ENCODE assay signal across 2 cellular contexts in the genomic region with DNA sequence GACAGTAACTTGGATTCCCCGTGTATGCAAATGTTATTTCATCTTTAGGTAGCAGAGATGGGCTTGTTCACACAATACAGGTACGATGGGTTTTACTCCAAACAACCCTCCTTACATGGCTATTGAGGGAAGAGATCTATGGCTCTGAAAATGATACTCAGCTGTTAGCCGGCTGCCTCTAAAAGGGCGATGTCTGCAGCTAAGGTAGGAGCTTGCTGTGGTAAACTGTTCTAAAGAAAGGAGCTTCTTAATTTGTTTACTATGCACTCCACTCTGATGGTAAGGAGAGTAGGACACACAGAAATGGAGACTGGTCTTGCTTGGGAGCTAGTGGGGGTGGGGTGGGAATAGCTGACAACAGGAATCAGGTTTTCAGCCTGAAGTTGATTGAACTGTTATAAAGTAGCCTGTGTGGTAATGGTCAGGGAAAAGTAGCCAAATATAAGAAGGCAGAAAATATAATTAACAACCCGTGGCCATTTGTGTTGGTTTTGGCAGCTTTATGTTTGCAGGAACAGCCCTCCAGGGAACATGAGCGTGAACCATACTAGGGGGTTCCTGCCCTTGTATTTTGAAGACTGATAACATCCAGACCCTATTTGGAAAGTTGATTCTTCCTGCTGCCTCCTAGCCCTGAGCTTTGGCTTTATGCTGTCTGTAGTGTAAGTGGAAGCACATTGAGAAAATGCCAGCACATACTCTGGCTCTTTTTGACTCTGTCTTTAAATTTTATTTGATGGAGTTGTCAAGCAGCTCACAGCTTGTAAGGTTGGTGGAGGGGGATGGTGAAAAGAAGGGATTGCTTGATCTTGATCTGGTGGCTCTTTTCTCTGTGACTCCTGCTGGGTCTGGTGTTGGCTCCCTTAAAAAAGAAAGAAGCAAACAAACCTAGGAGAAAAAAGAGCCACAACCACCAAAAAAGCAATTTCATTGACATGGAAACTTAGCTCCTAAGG.
TF ChIP-seq lines count a peak whose summit lies in the region.

No MANE protein-coding gene starts in this region.

TF ChIP-seq in endothelial cell of umbilical vein, 7 proteins besides CTCF, POLR2A, EP300 and RAD21:
- TF ChIP-seq EZH2 (IDR thresholded peaks at IDR 0.05; ENCODE audit: borderline replicate concordance, low read depth, low read length, severe bottlenecking) (no peak), FOS (IDR thresholded peaks at IDR 0.05; ENCODE audit: borderline replicate concordance, insufficient read depth, low read length) (no peak), JUN (IDR thresholded peaks at IDR 0.05; ENCODE audit: borderline replicate concordance, insufficient read depth, insufficient read length, low read depth) (no peak), GATA2 (IDR thresholded peaks at IDR 0.05; ENCODE audit: insufficient read depth, insufficient read length, low read depth, low read length) (no peak), POLR2AphosphoS5 (IDR thresholded peaks at IDR 0.05; ENCODE audit: insufficient read depth, low read depth, low read length) (no peak), MYC (IDR thresholded peaks at IDR 0.05; ENCODE audit: low read depth, low read length) (no peak), MAX (IDR thresholded peaks at IDR 0.05; ENCODE audit: insufficient read depth, insufficient read length) (no peak)

TF ChIP-seq in HepG2, 621 proteins besides CTCF, POLR2A, EP300 and RAD21:
- no peak for TF ChIP-seq SALL2 (CRISPR knock-in tag; IDR thresholded peaks at IDR 0.05)
- TF ChIP-seq ZZZ3 (CRISPR knock-in tag; IDR thresholded peaks at IDR 0.05; ENCODE audit: borderline replicate concordance), result no peak
- TF ChIP-seq ZNF652 (CRISPR knock-in tag; IDR thresholded peaks at IDR 0.05; ENCODE audit: borderline replicate concordance, low read depth), result no peak
- no peak for TF ChIP-seq NONO (IDR thresholded peaks at IDR 0.05)
- no peak for TF ChIP-seq NONO (CRISPR knock-in tag; conservative IDR thresholded peaks at IDR 0.05)
- no peak for TF ChIP-seq ZNF264 (CRISPR knock-in tag; IDR thresholded peaks at IDR 0.05)
- no peak for TF ChIP-seq NCOR1 (IDR thresholded peaks at IDR 0.05; ENCODE audit: borderline replicate concordance, low read length)
- no peak for TF ChIP-seq TMF1 (CRISPR knock-in tag; IDR thresholded peaks at IDR 0.05; ENCODE audit: low read depth)
- TF ChIP-seq RELA (CRISPR knock-in tag; IDR thresholded peaks at IDR 0.05), result no peak
- TF ChIP-seq ZNF777 (CRISPR knock-in tag; IDR thresholded peaks at IDR 0.05), result no peak
- no peak for TF ChIP-seq GABPA (IDR thresholded peaks at IDR 0.05; ENCODE audit: low read depth, low read length)
- TF ChIP-seq GABPA (CRISPR knock-in tag; IDR thresholded peaks at IDR 0.05; ENCODE audit: low read depth), result no peak
- TF ChIP-seq KIAA2018 (CRISPR knock-in tag; IDR thresholded peaks at IDR 0.05; ENCODE audit: borderline replicate concordance), result no peak
- no peak for TF ChIP-seq SSRP1 (CRISPR knock-in tag; IDR thresholded peaks at IDR 0.05)
- TF ChIP-seq ZNF800 (CRISPR knock-in tag; IDR thresholded peaks at IDR 0.05), result no peak
- no peak for TF ChIP-seq SMAD9 (CRISPR knock-in tag; IDR thresholded peaks at IDR 0.05)
- TF ChIP-seq ZNF296 (CRISPR knock-in tag; conservative IDR thresholded peaks at IDR 0.05), result no peak
- TF ChIP-seq, protein P1, sequence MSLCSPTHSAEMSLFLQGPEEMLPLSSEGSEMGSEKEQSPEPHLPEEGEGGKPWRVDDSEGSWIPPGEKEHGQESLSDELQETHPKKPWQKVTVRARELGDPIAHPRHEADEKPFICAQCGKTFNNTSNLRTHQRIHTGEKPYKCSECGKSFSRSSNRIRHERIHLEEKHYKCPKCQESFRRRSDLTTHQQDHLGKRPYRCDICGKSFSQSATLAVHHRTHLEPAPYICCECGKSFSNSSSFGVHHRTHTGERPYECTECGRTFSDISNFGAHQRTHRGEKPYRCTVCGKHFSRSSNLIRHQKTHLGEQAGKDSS (CRISPR knock-in tag; IDR thresholded peaks at IDR 0.05; ENCODE audit: borderline replicate concordance, low read depth), result no peak
- no peak for TF ChIP-seq SP2 (CRISPR knock-in tag; IDR thresholded peaks at IDR 0.05)
- TF ChIP-seq GMEB1 (CRISPR knock-in tag; IDR thresholded peaks at IDR 0.05; ENCODE audit: borderline replicate concordance), result no peak
- TF ChIP-seq CSRNP2 (CRISPR knock-in tag; conservative IDR thresholded peaks at IDR 0.05; ENCODE audit: low read depth), result no peak
- TF ChIP-seq, protein P2, sequence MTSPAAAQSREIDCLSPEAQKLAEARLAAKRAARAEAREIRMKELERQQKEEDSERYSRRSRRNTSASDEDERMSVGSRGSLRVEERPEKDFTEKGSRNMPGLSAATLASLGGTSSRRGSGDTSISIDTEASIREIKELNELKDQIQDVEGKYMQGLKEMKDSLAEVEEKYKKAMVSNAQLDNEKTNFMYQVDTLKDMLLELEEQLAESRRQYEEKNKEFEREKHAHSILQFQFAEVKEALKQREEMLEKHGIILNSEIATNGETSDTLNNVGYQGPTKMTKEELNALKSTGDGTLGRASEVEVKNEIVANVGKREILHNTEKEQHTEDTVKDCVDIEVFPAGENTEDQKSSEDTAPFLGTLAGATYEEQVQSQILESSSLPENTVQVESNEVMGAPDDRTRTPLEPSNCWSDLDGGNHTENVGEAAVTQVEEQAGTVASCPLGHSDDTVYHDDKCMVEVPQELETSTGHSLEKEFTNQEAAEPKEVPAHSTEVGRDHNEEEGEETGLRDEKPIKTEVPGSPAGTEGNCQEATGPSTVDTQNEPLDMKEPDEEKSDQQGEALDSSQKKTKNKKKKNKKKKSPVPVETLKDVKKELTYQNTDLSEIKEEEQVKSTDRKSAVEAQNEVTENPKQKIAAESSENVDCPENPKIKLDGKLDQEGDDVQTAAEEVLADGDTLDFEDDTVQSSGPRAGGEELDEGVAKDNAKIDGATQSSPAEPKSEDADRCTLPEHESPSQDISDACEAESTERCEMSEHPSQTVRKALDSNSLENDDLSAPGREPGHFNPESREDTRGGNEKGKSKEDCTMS (CRISPR knock-in tag; conservative IDR thresholded peaks at IDR 0.05), result no peak
